ENCODE assay signal across 14 cellular contexts in genomic region chr21:25579402-25580016, GRCh38.
"Had no signal": no experiment of that assay in that cellular context is flagged by ENCODE, and none has a peak within 500 bp of the region (broad histone marks: within the 10 kb centered on the region; RNA-seq: fewer than 3 reads in every experiment).

No MANE protein-coding gene starts in this region.

- H3K79me2 ChIP-seq: parathyroid adenoma had no signal

- H3K9me3 ChIP-seq: gastrocnemius medialis, heart right ventricle, SJCRH30, tibial nerve, vagina had no signal

- H3K27me3 Mint-ChIP-seq: dendritic cell treated with granulocyte-macrophage colony-stimulating factor and Interleukin-4, amounts not matched to agents 40 ng/mL and 50 ng/mL, for 4 days; effector memory CD8-positive, alpha-beta T cell; naive B cell; T-helper 17 cell had no signal

- H3K9me3 Mint-ChIP-seq: dendritic cell treated with granulocyte-macrophage colony-stimulating factor and Interleukin-4, amounts not matched to agents 40 ng/mL and 50 ng/mL, for 4 days; effector memory CD8-positive, alpha-beta T cell had no signal

- H2AFZ ChIP-seq: parathyroid adenoma had no signal

- H3K4me1 ChIP-seq: gastrocnemius medialis, heart right ventricle, parathyroid adenoma, vagina had no signal

- H3K9ac ChIP-seq: parathyroid adenoma had no signal

- H3K36me3 ChIP-seq: vagina had no signal

- H3K27ac ChIP-seq: gastrocnemius medialis, heart right ventricle, parathyroid adenoma, SJCRH30, tibial nerve, vagina had no signal

- ATAC-seq: effector memory CD8-positive, alpha-beta T cell; gastrocnemius medialis; heart right ventricle; left lobe of liver; T-helper 17 cell had no signal

- DNase-seq: activated effector memory CD4-positive, alpha-beta T cell treated with Interleukin-2 at 50 U/mL for 16 hours; aorta; effector memory CD8-positive, alpha-beta T cell; gastrocnemius medialis; heart right ventricle; naive B cell; SJCRH30; substantia nigra; T-helper 17 cell had no signal

- H3K27ac Mint-ChIP-seq: dendritic cell treated with granulocyte-macrophage colony-stimulating factor and Interleukin-4, amounts not matched to agents 40 ng/mL and 50 ng/mL, for 4 days; effector memory CD8-positive, alpha-beta T cell; T-helper 17 cell had no signal

- H3K27me3 ChIP-seq: gastrocnemius medialis, heart right ventricle, SJCRH30, tibial nerve, vagina had no signal

- H3K4me3 ChIP-seq: gastrocnemius medialis, heart right ventricle, SJCRH30, tibial nerve, vagina had no signal

- H3K4me3 Mint-ChIP-seq: dendritic cell treated with granulocyte-macrophage colony-stimulating factor and Interleukin-4, amounts not matched to agents 40 ng/mL and 50 ng/mL, for 4 days; effector memory CD8-positive, alpha-beta T cell; naive B cell; T-helper 17 cell had no signal
